Comparison of ENCODE assay signal across 35 cellular contexts in genomic region chr2:78602862-78603261, GRCh38.
"Had no signal": no experiment of that assay in that cellular context is flagged by ENCODE, and none has a peak within 500 bp of the region (broad histone marks: within the 10 kb centered on the region; RNA-seq: fewer than 3 reads in every experiment).

No MANE protein-coding gene starts in this region.

- H3K9me3 ChIP-seq: MG63 had no signal

- DNase-seq: Kasumi-1, MG63, MM.1S, MV-4-11, NCI-H1048, NCI-H1092 treated with DMSO at 0.1 percent for 48 hours, NCI-H1105, NCI-H1105 treated with DMSO at 0.1 percent for 48 hours, NCI-H1417, NCI-H1417 treated with DMSO at 0.1 percent for 48 hours, NCI-H1436, NCI-H1436 treated with DMSO at 0.1 percent for 48 hours, NCI-H146, NCI-H1694, NCI-H1694 treated with DMSO at 0.1 percent for 48 hours, NCI-H187, NCI-H187 treated with DMSO at 0.1 percent for 48 hours, NCI-H1930, NCI-H2029, NCI-H2029 treated with DMSO at 0.1 percent for 48 hours, NCI-H2081, NCI-H2081 treated with DMSO at 0.1 percent for 48 hours, NCI-H2107, NCI-H2171, NCI-H2171 treated with DMSO at 0.1 percent for 48 hours, NCI-H2227 treated with DMSO at 0.1 percent for 48 hours, NCI-H226, NCI-H345, NCI-H446, NCI-H446 treated with DMSO at 0.1 percent for 48 hours, NCI-H510A, NCI-H510A treated with DMSO at 0.1 percent for 48 hours, NCI-H524, NCI-H524 treated with DMSO at 0.1 percent for 48 hours, NCI-H526 had no signal

- H3K4me3 ChIP-seq: MG63 had no signal

- H3K27me3 ChIP-seq: MG63 had no signal

- H3K36me3 ChIP-seq: MG63 had no signal
